8 cellular contexts compared by ENCODE assay signal in the genomic region with DNA sequence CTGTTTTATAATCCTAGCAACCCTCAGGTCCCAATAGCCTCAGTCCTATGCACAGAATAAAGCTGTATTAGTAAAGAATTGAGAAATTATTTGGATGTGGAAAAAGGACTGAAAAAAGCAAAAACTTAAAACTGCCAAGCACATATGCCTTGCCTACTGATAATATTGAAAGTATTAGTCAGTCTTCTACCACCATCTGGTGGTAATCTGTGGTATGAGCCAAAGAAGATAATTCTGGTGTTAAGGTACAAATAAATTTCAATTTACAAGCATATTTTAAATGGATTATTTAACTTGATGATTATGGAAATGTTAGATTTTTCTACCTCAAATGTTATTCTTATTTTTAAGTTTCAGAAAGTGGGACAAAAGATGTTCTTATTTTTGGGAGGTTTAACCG.
DNase-seq lines count a peak whose midpoint lies in the region; ATAC-seq and TF ChIP-seq lines count a peak whose summit lies in the region.

No MANE protein-coding gene starts in this region.

- no peak for ATAC-seq in GM21825 (IDR thresholded peaks at IDR 0.05; ENCODE audit: unreplicated experiment)

- H3K4me3 ChIP-seq in skeletal muscle cell (ENCODE audit: low read depth, low read length) = no peak overlapping the region

- peak; percentile 48 for TF ChIP-seq CTCF in GM20000 (IDR thresholded peaks at IDR 0.05; ENCODE audit: extremely low read depth, missing control alignments)

- peak; percentile 1 for DNase-seq in DMS79 (lab: John Stamatoyannopoulos, UW)
- peak; percentile 30 for DNase-seq in GM20000 (ENCODE audit: low spot score)
- DNase-seq in HPDE6-E6E7 (ENCODE audit: extremely low spot score) = peak; percentile 8
- peak; percentile 29 for DNase-seq in RPMI8226
- peak; percentile 26 for DNase-seq in fibroblast of the conjunctiva (ENCODE audit: low read depth)
- DNase-seq in skeletal muscle cell (ENCODE audit: low read depth) = peak; percentile 11
- no peak for DNase-seq in activated CD4-positive, alpha-beta T cell treated with anti-CD3 and anti-CD28 coated beads, Interleukin-2, amount 50 U/mL, for 1 hour
